24 cellular contexts compared by ENCODE assay signal in genomic region chr12:103282124-103282523, GRCh38.
"Had no signal": no experiment of that assay in that cellular context is flagged by ENCODE, and none has a peak within 500 bp of the region (broad histone marks: within the 10 kb centered on the region; RNA-seq: fewer than 3 reads in every experiment).

No MANE protein-coding gene starts in this region.

- H3K9ac ChIP-seq: KMS-11 had no signal

- H3K36me3 ChIP-seq: Peyer's patch, SJCRH30 had no signal

- H3K9me3 Mint-ChIP-seq: IgD-negative memory B cell; T-helper 1 cell treated with Interleukin-12 subunit alpha and Interleukin-12 subunit beta and Interleukin-4 antibody, amounts not matched to agents 30 μg/mL and 1 μg/mL, for 36 hours had no signal

- H3K27ac ChIP-seq: HL-60, KMS-11, PC-9, Peyer's patch, SJCRH30, SK-N-MC had no signal

- H3K27me3 Mint-ChIP-seq: IgD-negative memory B cell, T-cell had no signal

- H3K36me3 Mint-ChIP-seq: IgD-negative memory B cell had no signal

- DNase-seq: Kasumi-1, MM.1S, NCI-H1048, NCI-H1105, NCI-H1436 treated with DMSO at 0.1 percent for 48 hours, NCI-H1694, NCI-H187 treated with DMSO at 0.1 percent for 48 hours, NCI-H2029 treated with DMSO at 0.1 percent for 48 hours, NCI-H524, NCI-H82, PC-9, Peyer's patch, SHP77 treated with DMSO at 0.1 percent for 48 hours, SJCRH30, SW 1271, T-cell had no signal

- H2AFZ ChIP-seq: PC-9 had no signal

- H3K27ac Mint-ChIP-seq: IgD-negative memory B cell; T-cell; T-helper 1 cell treated with Interleukin-12 subunit alpha and Interleukin-12 subunit beta and Interleukin-4 antibody, amounts not matched to agents 30 μg/mL and 1 μg/mL, for 36 hours had no signal

- FAIRE-seq: HTR-8/SVneo, K562 had no signal

- H3K4me3 Mint-ChIP-seq: IgD-negative memory B cell; T-cell; T-helper 1 cell treated with Interleukin-12 subunit alpha and Interleukin-12 subunit beta and Interleukin-4 antibody, amounts not matched to agents 30 μg/mL and 1 μg/mL, for 36 hours had no signal

- H3K4me2 ChIP-seq: KMS-11, PC-9 had no signal

- H3K9me3 ChIP-seq: Peyer's patch, SJCRH30 had no signal

- H3K4me1 ChIP-seq: Peyer's patch, SJCRH30 had no signal

- H3K4me3 ChIP-seq: K562, PC-9, Peyer's patch, SJCRH30, SK-N-MC had no signal

- ATAC-seq: K562, Right ventricle myocardium inferior, T-cell had no signal

- H3K27me3 ChIP-seq: Peyer's patch, SJCRH30 had no signal
